ENCODE assay signal across 17 cellular contexts in genomic region chr16:88687254-88687576, GRCh38. TPM values are rescaled to one million over a fixed set of nuclear protein-coding genes. Genes with fewer than 3 reads are reported as not detected.
DNase-seq lines count a peak whose midpoint lies in the region; ATAC-seq and TF ChIP-seq lines count a peak whose summit lies in the region.
"Had no signal": no experiment of that assay in that cellular context is flagged by ENCODE, and none has a peak within 500 bp of the region (broad histone marks: within the 10 kb centered on the region; RNA-seq: fewer than 3 reads in every experiment).

No MANE protein-coding gene starts in this region.

- peaks cover 0 to 6% (median 0%) of the 10 kb centered on the region in 11 experiments; a peak in 5 of 22 replicates for H3K27me3 ChIP-seq in BLaER1 treated with 17β-estradiol and CSF1 and Interleukin-3, amounts not matched to agents 10 nM and 100 nM
- no peaks in the 10 kb centered on the region for H3K27me3 ChIP-seq in CD4-positive, alpha-beta T cell (ENCODE audit: control insufficient read depth, insufficient read depth, low read length)
- H3K27me3 ChIP-seq in naive thymus-derived CD4-positive, alpha-beta T cell (ENCODE audit: control insufficient read depth in 2 of 2, insufficient read depth in 2 of 2, low read length in 2 of 2), result no peaks in the 10 kb centered on the region

- H3K9ac ChIP-seq in BLaER1 treated with 17β-estradiol and CSF1 and Interleukin-3, amounts not matched to agents 10 nM and 100 nM, result no peak overlapping the region

- H3K4me3 ChIP-seq in BLaER1 treated with 17β-estradiol and CSF1 and Interleukin-3, amounts not matched to agents 10 nM and 100 nM, result no peak overlapping the region
- no peak overlapping the region for H3K4me3 ChIP-seq in naive thymus-derived CD4-positive, alpha-beta T cell (ENCODE audit: low read length)
- H3K4me3 ChIP-seq: lung had no signal

- H3K36me3 ChIP-seq in BLaER1 treated with 17β-estradiol and CSF1 and Interleukin-3, amounts not matched to agents 10 nM and 100 nM, result no peaks in the 10 kb centered on the region
- H3K36me3 ChIP-seq in naive thymus-derived CD4-positive, alpha-beta T cell (ENCODE audit: control insufficient read depth in 2 of 3, insufficient read depth in 3 of 3, low read length in 3 of 3), result no peaks in the 10 kb centered on the region
- H3K36me3 ChIP-seq: BE2C, colonic mucosa had no signal

- H3K4me1 ChIP-seq in BLaER1 treated with 17β-estradiol and CSF1 and Interleukin-3, amounts not matched to agents 10 nM and 100 nM, result peaks cover 42 to 70% (median 57%) of the 10 kb centered on the region in 10 experiments
- H3K4me1 ChIP-seq in naive thymus-derived CD4-positive, alpha-beta T cell (ENCODE audit: control insufficient read depth in 2 of 2, insufficient read depth in 2 of 2, low read length in 2 of 2), result peaks cover 22 to 48% of the 10 kb centered on the region in 2 donors
- H3K4me1 ChIP-seq: BE2C had no signal

- POLR2A ChIA-PET in CD4-positive, alpha-beta T cell (lab: Charles Lee), result interaction anchor here (0.8 to 4.7 kb wide), 5 partner anchors 11 to 117 kb away, joined by 3 to 71 read pairs (median 4); partner anchors contain the start of genes CTU2, RNF166 and ZC3H18
- POLR2A ChIA-PET in activated B cell treated with CpG ODN at 0.5 μM for 24 hours (lab: Charles Lee), result interaction anchor here (0.6 to 2.5 kb wide), 5 partner anchors 13 to 1114 kb away, joined by 4 to 13 read pairs (median 8); no protein-coding TSS in a partner anchor
- POLR2A ChIA-PET in naive thymus-derived CD4-positive, alpha-beta T cell (lab: Charles Lee), result interaction anchor here (1.0 to 10.2 kb wide), 4 partner anchors 9 to 34 kb away, joined by 4 to 134 read pairs (median 6); partner anchors contain the start of genes CTU2 and RNF166

- H3K27ac Mint-ChIP-seq in CD4-positive, alpha-beta T cell, result no peak overlapping the region
- H3K27ac Mint-ChIP-seq in activated B cell treated with CpG ODN at 0.5 μM for 24 hours, result no peak overlapping the region
- H3K27ac Mint-ChIP-seq in naive thymus-derived CD4-positive, alpha-beta T cell, result no peak overlapping the region

- peaks cover 0 to 6% (median 0%) of the 10 kb centered on the region in 11 experiments; a peak in 2 of 22 replicates for H4K20me1 ChIP-seq in BLaER1 treated with 17β-estradiol and CSF1 and Interleukin-3, amounts not matched to agents 10 nM and 100 nM

- ATAC-seq in CD4-positive, alpha-beta T cell (ENCODE audit: poor library complexity), result no peak
- ATAC-seq in activated B cell treated with CpG ODN at 0.5 μM for 24 hours (ENCODE audit: low read depth) (no peak), GM21360 (IDR thresholded peaks at IDR 0.05; ENCODE audit: unreplicated experiment) (no peak)
- no peak for ATAC-seq in naive thymus-derived CD4-positive, alpha-beta T cell

- CTCF ChIA-PET in CD4-positive, alpha-beta T cell (lab: Charles Lee), result no interaction called here
- CTCF ChIA-PET in activated B cell treated with CpG ODN at 0.5 μM for 24 hours (lab: Charles Lee), result interaction anchor here (1.2 to 3.9 kb wide), 2 partner anchors 11 to 14 kb away, joined by 3 to 17 read pairs; no protein-coding TSS in a partner anchor
- CTCF ChIA-PET in naive thymus-derived CD4-positive, alpha-beta T cell (lab: Charles Lee), result interaction anchor here (3.7 kb wide), 1 partner anchor 14 kb away, joined by 17 read pairs; no protein-coding TSS in a partner anchor

- H3K4me2 ChIP-seq in BLaER1 treated with 17β-estradiol and CSF1 and Interleukin-3, amounts not matched to agents 10 nM and 100 nM, result peak overlapping the region; percentile 88 to 100 (median 98); a peak in 20 of 22 replicates

- TF ChIP-seq CTCF in CD4-positive, alpha-beta T cell (IDR thresholded peaks at IDR 0.05), result no peak
- TF ChIP-seq CTCF in activated B cell treated with CpG ODN at 0.5 μM for 24 hours (IDR thresholded peaks at IDR 0.05), result no peak

- H3K27ac ChIP-seq in BLaER1 treated with 17β-estradiol and CSF1 and Interleukin-3, amounts not matched to agents 10 nM and 100 nM, result no peak overlapping the region
- no peak overlapping the region for H3K27ac ChIP-seq in CD4-positive, alpha-beta T cell (ENCODE audit: low read depth, low read length)
- H3K27ac ChIP-seq in naive thymus-derived CD4-positive, alpha-beta T cell (ENCODE audit: low read depth, low read length), result no peak overlapping the region
- H3K27ac ChIP-seq: colonic mucosa, RWPE1 had no signal

- no peaks in the 10 kb centered on the region for H3K9me3 Mint-ChIP-seq in CD4-positive, alpha-beta T cell
- H3K9me3 Mint-ChIP-seq in activated B cell treated with CpG ODN at 0.5 μM for 24 hours, result no peaks in the 10 kb centered on the region
- peaks cover 0 to 6% (median 0%) of the 10 kb centered on the region in 11 donors for H3K9me3 Mint-ChIP-seq in naive thymus-derived CD4-positive, alpha-beta T cell

- peaks cover 58% of the 10 kb centered on the region for H3K4me1 Mint-ChIP-seq in CD4-positive, alpha-beta T cell (ENCODE audit: low read depth)
- peaks cover 46% of the 10 kb centered on the region for H3K4me1 Mint-ChIP-seq in activated B cell treated with CpG ODN at 0.5 μM for 24 hours
- H3K4me1 Mint-ChIP-seq in naive thymus-derived CD4-positive, alpha-beta T cell, result peaks cover 17 to 76% (median 58%) of the 10 kb centered on the region in 7 donors

- H3K36me3 Mint-ChIP-seq in CD4-positive, alpha-beta T cell (ENCODE audit: low read depth), result peaks cover 1% of the 10 kb centered on the region
- no peaks in the 10 kb centered on the region for H3K36me3 Mint-ChIP-seq in activated B cell treated with CpG ODN at 0.5 μM for 24 hours (ENCODE audit: low read depth)
- peaks cover 0 to 9% (median 0%) of the 10 kb centered on the region in 5 donors for H3K36me3 Mint-ChIP-seq in naive thymus-derived CD4-positive, alpha-beta T cell

- peak overlapping the region; percentile 60 for H3K4me3 Mint-ChIP-seq in CD4-positive, alpha-beta T cell
- peak overlapping the region; percentile 15 for H3K4me3 Mint-ChIP-seq in activated B cell treated with CpG ODN at 0.5 μM for 24 hours
- H3K4me3 Mint-ChIP-seq in naive thymus-derived CD4-positive, alpha-beta T cell, result peak overlapping the region in 8 of 10 donors; percentile 25 to 87 (median 74)

- H3K27me3 Mint-ChIP-seq in CD4-positive, alpha-beta T cell, result no peaks in the 10 kb centered on the region
- H3K27me3 Mint-ChIP-seq in activated B cell treated with CpG ODN at 0.5 μM for 24 hours, result no peaks in the 10 kb centered on the region
- no peaks in the 10 kb centered on the region for H3K27me3 Mint-ChIP-seq in naive thymus-derived CD4-positive, alpha-beta T cell

- intact Hi-C loops in CD4-positive, alpha-beta T cell (cut with DNase I, micrococcal nuclease), result loop anchor here (5.0 kb wide), 2 partner anchors 35 to 235 kb away; partner anchors contain the start of genes CYBA (in 2 of the 2) and ZFPM1 (in 1 of the 2)
- intact Hi-C loops in activated B cell treated with CpG ODN at 0.5 μM for 24 hours (cut with micrococcal nuclease), result loop anchor here (5.0 to 10.0 kb wide), 2 partner anchors 115 to 232 kb away; partner anchors contain the start of genes ZC3H18 and ZFPM1
- intact Hi-C loops in naive thymus-derived CD4-positive, alpha-beta T cell (cut with micrococcal nuclease), result loop anchor here (2.0 to 10.0 kb wide), 3 partner anchors 115 to 234 kb away; partner anchors contain the start of genes ZFPM1 (in 2 of the 2) and CDT1 (in 1 of the 2)

- H3K9me3 ChIP-seq in BLaER1 treated with 17β-estradiol and CSF1 and Interleukin-3, amounts not matched to agents 10 nM and 100 nM (replicated peaks in 1 of 11), result no peaks in the 10 kb centered on the region
- H3K9me3 ChIP-seq in CD4-positive, alpha-beta T cell (ENCODE audit: control insufficient read depth, low read length), result no peaks in the 10 kb centered on the region
- H3K9me3 ChIP-seq in naive thymus-derived CD4-positive, alpha-beta T cell (ENCODE audit: control insufficient read depth in 2 of 3, low read length in 3 of 3), result no peaks in the 10 kb centered on the region
- H3K9me3 ChIP-seq: BE2C, colonic mucosa had no signal

- no peak for DNase-seq in CD4-positive, alpha-beta T cell
- DNase-seq in activated B cell treated with CpG ODN at 0.5 μM for 24 hours (no peak), activated gamma-delta T cell treated with Interleukin-2 at 50 U/mL for 16 hours (no peak), SIG-M5 treated with dmso at 0.1 percent for 504 hours (lab: John Stamatoyannopoulos, UW; ENCODE audit: unreplicated experiment) (no peak), HUDEP-2 (lab: John Stamatoyannopoulos, UW; ENCODE audit: unreplicated experiment in 76 of 76) (no peak)
- DNase-seq in naive thymus-derived CD4-positive, alpha-beta T cell, result no peak
- DNase-seq: activated CD4-positive, alpha-beta T cell treated with anti-CD3 and anti-CD28 coated beads for 48 hours; activated naive CD4-positive, alpha-beta T cell treated with Interleukin-2 at 50 U/mL for 16 hours; BE2C; colonic mucosa; NCI-H2081 treated with DMSO at 0.1 percent for 48 hours; NCI-H510A; stimulated activated CD4-positive, alpha-beta T cell treated with anti-CD3 and anti-CD28 coated beads, Interleukin-4, amount 100 ng/mL, for 24 hours had no signal

RNA-seq across cellular contexts. Expression of gene SNAI3, which starts 0.9 kb away (rescaled TPM):
- total RNA-seq in CD4-positive, alpha-beta T cell, result 1 to 10 TPM; 3.0 to 3.5 TPM
- 1.5 and 2.7 TPM in 2 replicates for total RNA-seq in activated B cell treated with CpG ODN at 0.5 μM for 24 hours
- total RNA-seq in naive thymus-derived CD4-positive, alpha-beta T cell, result 10 to 100 TPM in 1 of 5 experiments, 1 to 10 TPM in 4; 2.7 to 13.0 (median 6.1) TPM
- 10 to 100 TPM in 1 of 2 donors, 1 to 10 TPM in 1; 6.5 to 13.5 TPM for polyA plus RNA-seq in naive thymus-derived CD4-positive, alpha-beta T cell

RNA-seq across cellular contexts. Expression of gene RNF166, which starts 19.0 kb away (rescaled TPM):
- 100 to 1,000 TPM; 334 to 355 TPM for total RNA-seq in CD4-positive, alpha-beta T cell
- 31.0 and 45.3 TPM in 2 replicates for total RNA-seq in activated B cell treated with CpG ODN at 0.5 μM for 24 hours
- 100 to 1,000 TPM in 4 of 5 experiments, 10 to 100 TPM in 1; 99.8 to 324 (median 133) TPM for total RNA-seq in naive thymus-derived CD4-positive, alpha-beta T cell
- 10 to 100 TPM; 67.7 to 88.9 TPM for polyA plus RNA-seq in naive thymus-derived CD4-positive, alpha-beta T cell

RNA-seq across cellular contexts. Expression of gene CTU2, which starts 19.1 kb away (rescaled TPM):
- 10 to 100 TPM; 39.3 to 44.0 TPM for total RNA-seq in CD4-positive, alpha-beta T cell
- 28.8 and 36.7 TPM in 2 replicates for total RNA-seq in activated B cell treated with CpG ODN at 0.5 μM for 24 hours
- total RNA-seq in naive thymus-derived CD4-positive, alpha-beta T cell, result 10 to 100 TPM; 26.0 to 43.3 (median 28.3) TPM
- polyA plus RNA-seq in naive thymus-derived CD4-positive, alpha-beta T cell, result 10 to 100 TPM; 13.0 to 14.8 TPM

RNA-seq across cellular contexts. Expression of gene MVD, which starts 24.3 kb away (rescaled TPM):
- total RNA-seq in CD4-positive, alpha-beta T cell, result 10 to 100 TPM; 74.2 to 76.9 TPM
- 115 and 140 TPM in 2 replicates for total RNA-seq in activated B cell treated with CpG ODN at 0.5 μM for 24 hours
- total RNA-seq in naive thymus-derived CD4-positive, alpha-beta T cell, result 10 to 100 TPM; 37.7 to 66.9 (median 42.7) TPM
- 10 to 100 TPM; 12.9 to 23.5 TPM for polyA plus RNA-seq in naive thymus-derived CD4-positive, alpha-beta T cell

RNA-seq across cellular contexts. Expression of gene CYBA, which starts 36.4 kb away (rescaled TPM):
- total RNA-seq in CD4-positive, alpha-beta T cell, result 100 to 1,000 TPM; 292 to 294 TPM
- 432 and 456 TPM in 2 replicates for total RNA-seq in activated B cell treated with CpG ODN at 0.5 μM for 24 hours
- total RNA-seq in naive thymus-derived CD4-positive, alpha-beta T cell, result 100 to 1,000 TPM; 240 to 498 (median 281) TPM
- 100 to 1,000 TPM; 454 to 537 TPM for polyA plus RNA-seq in naive thymus-derived CD4-positive, alpha-beta T cell

Comparison
In these comparisons a context has a peak if more than half of its experiments do, and no peak if none do; other contexts are left out.
1. H3K4me3 Mint-ChIP-seq: peak in every context shown above with its lines; median percentile 74 in naive thymus-derived CD4-positive, alpha-beta T cell; 60 in CD4-positive, alpha-beta T cell; 15 in activated B cell treated with CpG ODN at 0.5 μM for 24 hours.